In the genomic region with DNA sequence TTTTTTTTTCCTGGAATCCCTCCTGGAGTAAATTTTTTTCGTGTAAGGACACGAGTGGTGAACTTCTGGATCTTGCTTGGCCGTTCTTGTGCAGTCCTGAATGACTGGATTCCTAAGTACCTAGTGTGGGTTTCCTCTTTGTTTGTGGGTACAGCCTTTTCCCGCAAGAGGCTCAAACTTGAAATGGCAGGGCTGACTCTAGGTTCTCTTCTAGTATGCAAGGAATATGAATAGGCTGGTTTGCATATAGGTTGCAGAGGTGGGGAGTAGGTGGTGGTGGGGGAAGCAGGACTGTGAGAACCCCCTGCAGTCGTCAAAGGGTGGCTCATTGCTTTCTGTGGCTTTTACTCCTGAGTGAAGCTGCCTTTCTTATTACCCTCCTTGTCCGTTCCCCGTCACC, we compare ENCODE assay signal across 9 cellular contexts. TPM values are rescaled to one million over a fixed set of nuclear protein-coding genes. Genes with fewer than 3 reads are reported as not detected.
A peak's percentile ranks its signal among the peaks of the same experiment; 100 is the strongest.
DNase-seq lines count a peak whose midpoint lies in the region; ATAC-seq lines count a peak whose summit lies in the region.
"Had no signal": no experiment of that assay in that cellular context is flagged by ENCODE, and none has a peak within 500 bp of the region (broad histone marks: within the 10 kb centered on the region; RNA-seq: fewer than 3 reads in every experiment).

No MANE protein-coding gene starts in this region.

- intact Hi-C loops in posterior vena cava (cut with DNase I) = no loop called here

- DNase-seq in activated CD8-positive, alpha-beta memory T cell treated with anti-CD3 and anti-CD28 coated beads, Interleukin-2, amount 50 U/mL, for 48 hours = peak; percentile 72
- DNase-seq in AG20443 (ENCODE audit: low spot score) (no peak), posterior vena cava (ENCODE audit: low spot score) (no peak), NCI-H82 (lab: John Stamatoyannopoulos, UW) (no peak), hypothalamus (lab: John Stamatoyannopoulos, UW) (no peak)
- DNase-seq: heart left ventricle had no signal

- peak; percentile 70 for ATAC-seq in GM18867 (IDR thresholded peaks at IDR 0.05; ENCODE audit: unreplicated experiment)
- ATAC-seq in HG02885 (IDR thresholded peaks at IDR 0.05; ENCODE audit: poor library complexity, unreplicated experiment) = peak; percentile 73
- ATAC-seq: heart left ventricle had no signal

- no peak overlapping the region for H3K4me3 ChIP-seq in skin epidermis
- H3K4me3 ChIP-seq: heart left ventricle had no signal

- H3K27ac ChIP-seq in skin epidermis = peak overlapping the region in 17 of 21 experiments; percentile 5 to 86 (median 53)

RNA-seq across cellular contexts. Expression of gene UBAC2, which starts 13.6 kb away (rescaled TPM):
- 10 to 100 TPM; 38.2 to 41.4 TPM for total RNA-seq in posterior vena cava

RNA-seq across cellular contexts. Expression of gene GPR18, which starts 43.9 kb away (rescaled TPM):
- total RNA-seq in posterior vena cava = not detected
